In genomic region chr7:99374121-99375064, GRCh38 we compare ENCODE assay signal across 8 cellular contexts. TPM values are rescaled to one million over a fixed set of nuclear protein-coding genes. Genes with fewer than 3 reads are reported as not detected.
DNase-seq lines count a peak whose midpoint lies in the region; ATAC-seq and TF ChIP-seq lines count a peak whose summit lies in the region.

TSS of gene ARPC1B (plus strand) at chr7:99374730. CDS start at chr7:99385715, 10,985 bp downstream.

- H3K27me3 ChIP-seq in HUES48 (ENCODE audit: control insufficient read depth, insufficient read depth, low read length) (no peaks in the 10 kb centered on the region), upper lobe of left lung (no peaks in the 10 kb centered on the region)

- intact Hi-C loops in head of caudate nucleus (cut with DNase I) = no loop called here
- intact Hi-C loops in posterior vena cava (cut with DNase I) = no loop called here

- H3K9ac ChIP-seq in HUES48 (ENCODE audit: low read depth, low read length) = no peak within 1 kb of the TSS

- peaks cover 8% of the 10 kb centered on the region for H3K36me3 ChIP-seq in HUES48 (ENCODE audit: control insufficient read depth, insufficient read depth, low read length)
- H3K36me3 ChIP-seq in upper lobe of left lung = peaks cover 0 to 19% (median 16%) of the 10 kb centered on the region in 4 donors

- H3K9me3 ChIP-seq in HUES48 (ENCODE audit: control insufficient read depth, insufficient read depth, low read length) (no peaks in the 10 kb centered on the region), upper lobe of left lung (no peaks in the 10 kb centered on the region)

- H3K4me1 ChIP-seq in HUES48 (ENCODE audit: control insufficient read depth, insufficient read depth, low read length) = 0 out of 2 replicates have a peak, but pooled peaks cover 5% of the 10 kb centered on the region
- H3K4me1 ChIP-seq in upper lobe of left lung = peaks cover 36 to 66% (median 44%) of the 10 kb centered on the region in 4 donors

- H3K27ac ChIP-seq in HUES48 (ENCODE audit: low read depth, low read length) (peak within 1 kb of the TSS; percentile 71), upper lobe of left lung (peak within 1 kb of the TSS; percentile 93 to 98 (median 96))

- TF ChIP-seq POLR2A in upper lobe of left lung (IDR thresholded peaks at IDR 0.05) = peak in 2 of 4 donors; percentile 79 to 87

- no peak for TF ChIP-seq EP300 in upper lobe of left lung (IDR thresholded peaks at IDR 0.05)

- peak; percentile 57 for ATAC-seq in GM21390 (IDR thresholded peaks at IDR 0.05; ENCODE audit: unreplicated experiment)
- ATAC-seq in SK-N-SH treated with all-trans-retinoic acid at 6 μM for 48 hours = peak; percentile 85
- ATAC-seq in upper lobe of left lung (ENCODE audit: low FRiP score in 2 of 2) = peak; percentile 81 to 92

- peak; percentile 26 for DNase-seq in DMS79 (lab: John Stamatoyannopoulos, UW)
- DNase-seq in activated naive CD4-positive, alpha-beta T cell treated with anti-CD3 and anti-CD28 coated beads, Interleukin-2, amount 50 U/mL, for 16 hours = peak; percentile 88
- DNase-seq in head of caudate nucleus = peak in 26 of 42 donors; percentile 23 to 64 (median 42)
- peak; percentile 95 for DNase-seq in posterior vena cava (ENCODE audit: low spot score)
- DNase-seq in upper lobe of left lung = peak; percentile 95 to 97

- H3K4me3 ChIP-seq in HUES48 (ENCODE audit: low read depth, low read length) = peak within 1 kb of the TSS; percentile 83
- H3K4me3 ChIP-seq in upper lobe of left lung = peak within 1 kb of the TSS; percentile 76 to 99 (median 88)

- 1 to 2% methylated on average over 14 of the region's 94 CpGs for WGBS in upper lobe of left lung, 2 donors

- no peak for TF ChIP-seq CTCF in upper lobe of left lung (IDR thresholded peaks at IDR 0.05)

TF ChIP-seq in SK-N-SH treated with all-trans-retinoic acid at 6 μM for 48 hours, 23 proteins besides CTCF, POLR2A, EP300 and RAD21:
- TF ChIP-seq ZFP3 (CRISPR knock-in tag; IDR thresholded peaks at IDR 0.05) (peak; percentile 78), CSDC2 (CRISPR knock-in tag; IDR thresholded peaks at IDR 0.05) (peak; percentile 65; the same call in 1 of the 2 replicates), ARNTL (CRISPR knock-in tag; IDR thresholded peaks at IDR 0.05; ENCODE audit: borderline replicate concordance, low read depth) (no peak)

RNA-seq across cellular contexts. Expression of gene ARPC1B, which starts in this region (rescaled TPM):
- total RNA-seq in posterior vena cava (100 to 1,000 TPM; 102 to 144 TPM), upper lobe of left lung (100 to 1,000 TPM; 186 to 387 (median 304) TPM)

Comparison
In these comparisons a context has a peak if more than half of its experiments do, and no peak if none do; other contexts are left out.
1. Peak in every context shown above with its lines: DNase-seq, ATAC-seq, H3K4me3 ChIP-seq and H3K27ac ChIP-seq.
2. DNase-seq: peak in every context shown above with its lines; median percentile 96 in upper lobe of left lung; 95 in posterior vena cava; 88 in activated naive CD4-positive, alpha-beta T cell treated with anti-CD3 and anti-CD28 coated beads, Interleukin-2, amount 50 U/mL, for 16 hours; 42 in head of caudate nucleus; 26 in DMS79.